10 cellular contexts compared by ENCODE assay signal in the genomic region with DNA sequence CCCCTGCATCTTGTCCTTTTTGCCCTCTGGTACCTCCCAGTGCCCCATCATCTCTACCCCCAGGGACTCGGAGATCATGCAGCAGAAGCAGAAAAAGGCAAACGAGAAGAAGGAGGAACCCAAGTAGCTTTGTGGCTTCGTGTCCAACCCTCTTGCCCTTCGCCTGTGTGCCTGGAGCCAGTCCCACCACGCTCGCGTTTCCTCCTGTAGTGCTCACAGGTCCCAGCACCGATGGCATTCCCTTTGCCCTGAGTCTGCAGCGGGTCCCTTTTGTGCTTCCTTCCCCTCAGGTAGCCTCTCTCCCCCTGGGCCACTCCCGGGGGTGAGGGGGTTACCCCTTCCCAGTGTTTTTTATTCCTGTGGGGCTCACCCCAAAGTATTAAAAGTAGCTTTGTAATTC. TPM values are rescaled to one million over a fixed set of nuclear protein-coding genes. Genes with fewer than 3 reads are reported as not detected.
DNase-seq lines count a peak whose midpoint lies in the region; ATAC-seq and TF ChIP-seq lines count a peak whose summit lies in the region.
"Had no signal": no experiment of that assay in that cellular context is flagged by ENCODE, and none has a peak within 500 bp of the region (broad histone marks: within the 10 kb centered on the region; RNA-seq: fewer than 3 reads in every experiment).

No MANE protein-coding gene starts in this region.

- CTCF ChIA-PET in activated CD4-positive, alpha-beta T cell treated with anti-CD3 and anti-CD28 coated beads, Interleukin-2, amount 10 ng/mL, durations not matched to agents 7 days and 5 days (lab: Charles Lee), result interaction anchor here (1.0 kb wide), 2 partner anchors 11 to 17 kb away, joined by 3 read pairs; partner anchors contain the start of gene ELL3

- H3K4me3 ChIP-seq in adrenal gland (peak overlapping the region in 1 of 4 donors; percentile 70), left lung (peak overlapping the region; percentile 85 to 97), testis (peak overlapping the region in 1 of 2 donors; percentile 95)

- TF ChIP-seq CTCF in adrenal gland (IDR thresholded peaks at IDR 0.05) (no peak), left lung (IDR thresholded peaks at IDR 0.05) (no peak), testis (IDR thresholded peaks at IDR 0.05) (no peak)

- no peaks in the 10 kb centered on the region for H3K9me3 Mint-ChIP-seq in activated CD4-positive, alpha-beta T cell treated with anti-CD3 and anti-CD28 coated beads, Interleukin-2, amount 10 ng/mL, durations not matched to agents 7 days and 5 days

- peaks cover 53% of the 10 kb centered on the region for H3K4me1 Mint-ChIP-seq in activated CD4-positive, alpha-beta T cell treated with anti-CD3 and anti-CD28 coated beads, Interleukin-2, amount 10 ng/mL, durations not matched to agents 7 days and 5 days

- peak overlapping the region; percentile 89 to 98 (median 96) for H3K27ac ChIP-seq in adrenal gland
- H3K27ac ChIP-seq in left lung, result peak overlapping the region; percentile 94
- H3K27ac ChIP-seq in testis, result peak overlapping the region; percentile 99

- no peak for ATAC-seq in left lung
- no peak for ATAC-seq in HG03521 (IDR thresholded peaks at IDR 0.05; ENCODE audit: unreplicated experiment)
- ATAC-seq in GM21737 (IDR thresholded peaks at IDR 0.05; ENCODE audit: unreplicated experiment), result no peak

- peaks cover 57% of the 10 kb centered on the region for H3K36me3 Mint-ChIP-seq in activated CD4-positive, alpha-beta T cell treated with anti-CD3 and anti-CD28 coated beads, Interleukin-2, amount 10 ng/mL, durations not matched to agents 7 days and 5 days (ENCODE audit: low read depth)

- H3K27me3 ChIP-seq in adrenal gland (no peaks in the 10 kb centered on the region), left lung (no peaks in the 10 kb centered on the region), testis (no peaks in the 10 kb centered on the region)

- H3K27me3 Mint-ChIP-seq in activated CD4-positive, alpha-beta T cell treated with anti-CD3 and anti-CD28 coated beads, Interleukin-2, amount 10 ng/mL, durations not matched to agents 7 days and 5 days, result no peaks in the 10 kb centered on the region

- POLR2A ChIA-PET in activated CD4-positive, alpha-beta T cell treated with anti-CD3 and anti-CD28 coated beads, Interleukin-2, amount 10 ng/mL, durations not matched to agents 7 days and 5 days (lab: Charles Lee), result interaction anchor here (0.8 to 1.2 kb wide), 2 partner anchors 31 to 34 kb away, joined by 3 read pairs; partner anchors contain the start of gene MFAP1

- no peak for DNase-seq in activated CD4-positive, alpha-beta T cell treated with anti-CD3 and anti-CD28 coated beads, Interleukin-2, amount 10 ng/mL, durations not matched to agents 7 days and 5 days
- DNase-seq in activated CD4-positive, alpha-beta T cell treated with anti-CD3 and anti-CD28 coated beads for 4 hours, result no peak
- DNase-seq in adrenal gland, result peak in 1 of 7 donors; percentile 40
- DNase-seq in left lung, result no peak
- DNase-seq in testis, result no peak
- DNase-seq in SHP77 (lab: John Stamatoyannopoulos, UW), result no peak
- DNase-seq: C1 segment of cervical spinal cord had no signal

- peak overlapping the region; percentile 98 for H3K27ac Mint-ChIP-seq in activated CD4-positive, alpha-beta T cell treated with anti-CD3 and anti-CD28 coated beads, Interleukin-2, amount 10 ng/mL, durations not matched to agents 7 days and 5 days

- H3K4me3 Mint-ChIP-seq in activated CD4-positive, alpha-beta T cell treated with anti-CD3 and anti-CD28 coated beads, Interleukin-2, amount 10 ng/mL, durations not matched to agents 7 days and 5 days, result peak overlapping the region; percentile 93

- WGBS in adrenal gland, 4 donors, result 61 to 77% (median 73%) methylated on average over 10 of the region's 10 CpGs
- WGBS in testis, 2 donors, result 43 to 74% methylated on average over 10 of the region's 10 CpGs

- TF ChIP-seq POLR2A in adrenal gland (IDR thresholded peaks at IDR 0.05) (no peak), testis (IDR thresholded peaks at IDR 0.05) (no peak)

- H3K4me1 ChIP-seq in adrenal gland (replicated peaks in 1 of 2) (peaks cover 20 to 48% of the 10 kb centered on the region in 2 donors), left lung (peaks cover 19 to 49% of the 10 kb centered on the region in 2 donors), testis (peaks cover 30% of the 10 kb centered on the region)

- intact Hi-C loops in adrenal gland (cut with DNase I) (no loop called here), left lung (cut with DNase I) (no loop called here), testis (cut with DNase I; ENCODE audit: low total_unique reads) (no loop called here)

- peaks cover 0 to 49% of the 10 kb centered on the region in 2 donors for H3K36me3 ChIP-seq in adrenal gland (replicated peaks in 1 of 2)
- H3K36me3 ChIP-seq in left lung, result peaks cover 0 to 38% of the 10 kb centered on the region in 2 donors
- no peaks in the 10 kb centered on the region for H3K36me3 ChIP-seq in testis (ENCODE audit: low read depth, missing control alignments)

- H3K9me3 ChIP-seq in adrenal gland (replicated peaks in 1 of 3) (no peaks in the 10 kb centered on the region), left lung (no peaks in the 10 kb centered on the region), testis (no peaks in the 10 kb centered on the region)

RNA-seq across cellular contexts. Expression of gene SERF2, which starts 1.5 kb away (rescaled TPM):
- 100 to 1,000 TPM; 956 to 981 TPM for total RNA-seq in activated CD4-positive, alpha-beta T cell treated with anti-CD3 and anti-CD28 coated beads, Interleukin-2, amount 10 ng/mL, durations not matched to agents 7 days and 5 days
- total RNA-seq in adrenal gland (1,000 to 10,000 TPM; 1,083 to 1,590 (median 1,398) TPM), left lung (1,000 to 10,000 TPM in 1 of 2 donors, 100 to 1,000 TPM in 1; 930 to 1,311 TPM), testis (100 to 1,000 TPM; 823 to 834 TPM)
- polyA plus RNA-seq in adrenal gland (1,000 to 10,000 TPM in 2 of 3 donors, 100 to 1,000 TPM in 1; 897 to 5,418 (median 3,997) TPM), testis (ENCODE audit: insufficient read depth, low read depth, low replicate concordance) (745 TPM)

RNA-seq across cellular contexts. Expression of gene SERINC4, which starts 6.4 kb away (rescaled TPM):
- under 1 TPM; 0.37 to 0.50 TPM for total RNA-seq in activated CD4-positive, alpha-beta T cell treated with anti-CD3 and anti-CD28 coated beads, Interleukin-2, amount 10 ng/mL, durations not matched to agents 7 days and 5 days
- total RNA-seq in adrenal gland, result not detected
- under 1 TPM; 0.18 to 0.48 (median 0.30) TPM for polyA plus RNA-seq in adrenal gland
- total RNA-seq in left lung, result under 1 TPM; 0.10 to 0.12 TPM
- 10 to 100 TPM in 1 of 2 donors, 1 to 10 TPM in 1; 7.0 to 11.7 TPM for total RNA-seq in testis
- polyA plus RNA-seq in testis (ENCODE audit: insufficient read depth, low read depth, low replicate concordance), result 11.7 TPM
- total RNA-seq: pulmonary artery endothelial cell had no signal

RNA-seq across cellular contexts. Expression of gene HYPK, which starts 6.8 kb away (rescaled TPM):
- total RNA-seq in activated CD4-positive, alpha-beta T cell treated with anti-CD3 and anti-CD28 coated beads, Interleukin-2, amount 10 ng/mL, durations not matched to agents 7 days and 5 days, result 10 to 100 TPM; 15.0 to 18.1 TPM
- total RNA-seq in adrenal gland, result 10 to 100 TPM in 7 of 8 donors, 1 to 10 TPM in 1; 3.7 to 31.5 (median 23.9) TPM
- 10 to 100 TPM; 11.9 to 24.2 (median 17.2) TPM for polyA plus RNA-seq in adrenal gland
- 10 to 100 TPM in 1 of 2 donors, 1 to 10 TPM in 1; 9.2 to 14.1 TPM for total RNA-seq in left lung
- total RNA-seq in testis, result 10 to 100 TPM; 15.4 to 35.7 TPM
- 9.6 TPM for polyA plus RNA-seq in testis (ENCODE audit: insufficient read depth, low read depth, low replicate concordance)

RNA-seq across cellular contexts. Expression of gene ELL3, which starts 16.9 kb away (rescaled TPM):
- total RNA-seq in activated CD4-positive, alpha-beta T cell treated with anti-CD3 and anti-CD28 coated beads, Interleukin-2, amount 10 ng/mL, durations not matched to agents 7 days and 5 days, result 1 to 10 TPM; 2.5 to 2.9 TPM
- 10 to 100 TPM in 1 of 8 donors, 1 to 10 TPM in 7; 1.2 to 66.8 (median 5.0) TPM for total RNA-seq in adrenal gland
- 1 to 10 TPM; 2.8 to 3.5 (median 3.2) TPM for polyA plus RNA-seq in adrenal gland
- 10 to 100 TPM in 1 of 2 donors, 1 to 10 TPM in 1; 4.4 to 14.5 TPM for total RNA-seq in left lung
- total RNA-seq in testis, result 10 to 100 TPM; 16.9 to 18.6 TPM
- 66.3 TPM for polyA plus RNA-seq in testis (ENCODE audit: insufficient read depth, low read depth, low replicate concordance)

RNA-seq across cellular contexts. Expression of gene MFAP1, which starts 30.8 kb away (rescaled TPM):
- 10 to 100 TPM; 38.8 to 42.2 TPM for total RNA-seq in activated CD4-positive, alpha-beta T cell treated with anti-CD3 and anti-CD28 coated beads, Interleukin-2, amount 10 ng/mL, durations not matched to agents 7 days and 5 days
- total RNA-seq in adrenal gland (10 to 100 TPM; 18.1 to 38.9 (median 29.1) TPM), left lung (10 to 100 TPM; 21.9 to 22.5 TPM), testis (10 to 100 TPM; 22.5 to 28.6 TPM)
- polyA plus RNA-seq in adrenal gland (10 to 100 TPM in 2 of 3 donors, 1 to 10 TPM in 1; 9.5 to 68.0 (median 18.6) TPM), testis (ENCODE audit: insufficient read depth, low read depth, low replicate concordance) (29.2 TPM)

Comparison
In these comparisons a context has a peak if more than half of its experiments do, and no peak if none do; other contexts are left out.
1. RNA of gene SERINC4, which starts 6.4 kb away (total RNA-seq): 7.0 to 11.7 TPM in testis; 0.37 to 0.50 TPM in activated CD4-positive, alpha-beta T cell treated with anti-CD3 and anti-CD28 coated beads, Interleukin-2, amount 10 ng/mL, durations not matched to agents 7 days and 5 days, 0.10 to 0.12 TPM in left lung and not detected in adrenal gland; every median in the first group is over 4 times any median in the second.
2. Peak in every context shown above with its lines, with median percentiles within 50 percentile points of each other: H3K27ac ChIP-seq.